1 cellular context compared by ENCODE assay signal in the genomic region with DNA sequence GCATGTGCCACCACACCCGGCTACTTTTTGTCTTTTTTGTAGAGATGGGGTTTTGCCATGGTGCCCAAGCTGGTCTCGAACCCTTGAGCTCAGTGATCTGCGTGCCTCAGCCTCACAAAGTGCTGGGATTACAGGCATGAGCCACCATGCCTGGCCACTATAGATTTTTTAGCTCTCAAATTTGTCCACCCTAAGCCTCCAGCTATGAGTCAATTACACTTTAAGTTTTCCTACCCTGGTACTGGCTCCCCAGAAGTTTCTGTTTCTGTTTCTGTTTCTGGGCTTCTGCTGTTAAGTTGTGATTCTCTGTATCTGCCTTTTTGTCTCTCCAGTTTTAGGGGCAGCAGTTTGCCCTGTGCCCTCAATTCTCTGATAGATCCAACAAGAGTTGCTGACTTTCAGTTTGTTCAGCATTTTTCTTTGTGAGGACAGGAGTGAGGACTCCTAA.
TF ChIP-seq lines count a peak whose summit lies in the region.

No MANE protein-coding gene starts in this region.

TF ChIP-seq in GM12878, 131 proteins besides CTCF, POLR2A, EP300 and RAD21 (continued from another document):
- TF ChIP-seq, protein P1, sequence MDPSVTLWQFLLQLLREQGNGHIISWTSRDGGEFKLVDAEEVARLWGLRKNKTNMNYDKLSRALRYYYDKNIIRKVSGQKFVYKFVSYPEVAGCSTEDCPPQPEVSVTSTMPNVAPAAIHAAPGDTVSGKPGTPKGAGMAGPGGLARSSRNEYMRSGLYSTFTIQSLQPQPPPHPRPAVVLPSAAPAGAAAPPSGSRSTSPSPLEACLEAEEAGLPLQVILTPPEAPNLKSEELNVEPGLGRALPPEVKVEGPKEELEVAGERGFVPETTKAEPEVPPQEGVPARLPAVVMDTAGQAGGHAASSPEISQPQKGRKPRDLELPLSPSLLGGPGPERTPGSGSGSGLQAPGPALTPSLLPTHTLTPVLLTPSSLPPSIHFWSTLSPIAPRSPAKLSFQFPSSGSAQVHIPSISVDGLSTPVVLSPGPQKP (IDR thresholded peaks at IDR 0.05; ENCODE audit: low read depth, low read length), result no peak
- no peak for TF ChIP-seq HDGF (IDR thresholded peaks at IDR 0.05)
- no peak for TF ChIP-seq ZBED1 (IDR thresholded peaks at IDR 0.05; ENCODE audit: borderline replicate concordance)
- no peak for TF ChIP-seq FOXM1 (IDR thresholded peaks at IDR 0.05; ENCODE audit: low read depth, low read length)
- TF ChIP-seq HDAC6 (IDR thresholded peaks at IDR 0.05; ENCODE audit: unreplicated experiment), result no peak
- TF ChIP-seq NRF1 (conservative IDR thresholded peaks at IDR 0.05; ENCODE audit: low read depth, low read length), result no peak
- TF ChIP-seq, protein P2, sequence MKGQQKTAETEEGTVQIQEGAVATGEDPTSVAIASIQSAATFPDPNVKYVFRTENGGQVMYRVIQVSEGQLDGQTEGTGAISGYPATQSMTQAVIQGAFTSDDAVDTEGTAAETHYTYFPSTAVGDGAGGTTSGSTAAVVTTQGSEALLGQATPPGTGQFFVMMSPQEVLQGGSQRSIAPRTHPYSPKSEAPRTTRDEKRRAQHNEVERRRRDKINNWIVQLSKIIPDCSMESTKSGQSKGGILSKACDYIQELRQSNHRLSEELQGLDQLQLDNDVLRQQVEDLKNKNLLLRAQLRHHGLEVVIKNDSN (IDR thresholded peaks at IDR 0.05; ENCODE audit: borderline replicate concordance, extremely low read length, insufficient read depth, low read depth, low read length), result no peak
- no peak for TF ChIP-seq KDM1A (IDR thresholded peaks at IDR 0.05; ENCODE audit: borderline replicate concordance)
- no peak for TF ChIP-seq EGR1 (IDR thresholded peaks at IDR 0.05; ENCODE audit: borderline replicate concordance in 1 of 2, low read depth in 2 of 2, low read length in 2 of 2)
- TF ChIP-seq, protein P3, sequence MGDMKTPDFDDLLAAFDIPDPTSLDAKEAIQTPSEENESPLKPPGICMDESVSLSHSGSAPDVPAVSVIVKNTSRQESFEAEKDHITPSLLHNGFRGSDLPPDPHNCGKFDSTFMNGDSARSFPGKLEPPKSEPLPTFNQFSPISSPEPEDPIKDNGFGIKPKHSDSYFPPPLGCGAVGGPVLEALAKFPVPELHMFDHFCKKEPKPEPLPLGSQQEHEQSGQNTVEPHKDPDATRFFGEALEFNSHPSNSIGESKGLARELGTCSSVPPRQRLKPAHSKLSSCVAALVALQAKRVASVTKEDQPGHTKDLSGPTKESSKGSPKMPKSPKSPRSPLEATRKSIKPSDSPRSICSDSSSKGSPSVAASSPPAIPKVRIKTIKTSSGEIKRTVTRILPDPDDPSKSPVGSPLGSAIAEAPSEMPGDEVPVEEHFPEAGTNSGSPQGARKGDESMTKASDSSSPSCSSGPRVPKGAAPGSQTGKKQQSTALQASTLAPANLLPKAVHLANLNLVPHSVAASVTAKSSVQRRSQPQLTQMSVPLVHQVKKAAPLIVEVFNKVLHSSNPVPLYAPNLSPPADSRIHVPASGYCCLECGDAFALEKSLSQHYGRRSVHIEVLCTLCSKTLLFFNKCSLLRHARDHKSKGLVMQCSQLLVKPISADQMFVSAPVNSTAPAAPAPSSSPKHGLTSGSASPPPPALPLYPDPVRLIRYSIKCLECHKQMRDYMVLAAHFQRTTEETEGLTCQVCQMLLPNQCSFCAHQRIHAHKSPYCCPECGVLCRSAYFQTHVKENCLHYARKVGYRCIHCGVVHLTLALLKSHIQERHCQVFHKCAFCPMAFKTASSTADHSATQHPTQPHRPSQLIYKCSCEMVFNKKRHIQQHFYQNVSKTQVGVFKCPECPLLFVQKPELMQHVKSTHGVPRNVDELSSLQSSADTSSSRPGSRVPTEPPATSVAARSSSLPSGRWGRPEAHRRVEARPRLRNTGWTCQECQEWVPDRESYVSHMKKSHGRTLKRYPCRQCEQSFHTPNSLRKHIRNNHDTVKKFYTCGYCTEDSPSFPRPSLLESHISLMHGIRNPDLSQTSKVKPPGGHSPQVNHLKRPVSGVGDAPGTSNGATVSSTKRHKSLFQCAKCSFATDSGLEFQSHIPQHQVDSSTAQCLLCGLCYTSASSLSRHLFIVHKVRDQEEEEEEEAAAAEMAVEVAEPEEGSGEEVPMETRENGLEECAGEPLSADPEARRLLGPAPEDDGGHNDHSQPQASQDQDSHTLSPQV (IDR thresholded peaks at IDR 0.05), result no peak
- TF ChIP-seq MTA3 (IDR thresholded peaks at IDR 0.05; ENCODE audit: borderline replicate concordance, low read length), result no peak
- TF ChIP-seq BRCA1 (IDR thresholded peaks at IDR 0.05; ENCODE audit: low read depth, low read length), result no peak
- TF ChIP-seq, protein P4, sequence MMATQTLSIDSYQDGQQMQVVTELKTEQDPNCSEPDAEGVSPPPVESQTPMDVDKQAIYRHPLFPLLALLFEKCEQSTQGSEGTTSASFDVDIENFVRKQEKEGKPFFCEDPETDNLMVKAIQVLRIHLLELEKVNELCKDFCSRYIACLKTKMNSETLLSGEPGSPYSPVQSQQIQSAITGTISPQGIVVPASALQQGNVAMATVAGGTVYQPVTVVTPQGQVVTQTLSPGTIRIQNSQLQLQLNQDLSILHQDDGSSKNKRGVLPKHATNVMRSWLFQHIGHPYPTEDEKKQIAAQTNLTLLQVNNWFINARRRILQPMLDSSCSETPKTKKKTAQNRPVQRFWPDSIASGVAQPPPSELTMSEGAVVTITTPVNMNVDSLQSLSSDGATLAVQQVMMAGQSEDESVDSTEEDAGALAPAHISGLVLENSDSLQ (IDR thresholded peaks at IDR 0.05), result peak; percentile 41; the same call in 1 of the 2 replicates
